Comparison of ENCODE assay signal across 8 cellular contexts in the genomic region with DNA sequence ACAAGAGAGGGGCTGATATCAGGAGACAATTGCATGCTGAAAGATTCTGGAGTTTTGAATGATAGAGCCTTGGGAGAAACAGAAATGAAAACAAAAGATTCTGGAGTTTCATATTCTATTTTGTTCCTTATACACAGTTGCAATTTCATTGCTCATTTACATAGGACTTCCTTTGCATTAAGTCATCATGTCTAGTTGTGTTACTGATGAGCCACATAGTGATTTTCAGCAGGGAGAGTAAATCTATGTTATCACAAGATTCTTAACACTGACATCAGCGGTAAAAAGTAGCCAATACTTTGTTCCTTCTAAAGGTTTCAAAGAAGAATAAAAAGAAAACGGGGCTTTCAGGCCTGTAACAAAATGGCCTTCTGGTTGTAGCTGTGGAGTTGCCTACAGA. TPM values are rescaled to one million over a fixed set of nuclear protein-coding genes. Genes with fewer than 3 reads are reported as not detected.
A peak's percentile ranks its signal among the peaks of the same experiment; 100 is the strongest.
DNase-seq lines count a peak whose midpoint lies in the region; ATAC-seq and TF ChIP-seq lines count a peak whose summit lies in the region.

No MANE protein-coding gene starts in this region.

- no peaks in the 10 kb centered on the region for H3K27me3 ChIP-seq in OCI-LY3 (ENCODE audit: low read depth, low read length)

- peak overlapping the region; percentile 23; the same call in 1 of the 2 replicates for H3K9ac ChIP-seq in OCI-LY3 (ENCODE audit: low read length)

- H3K36me3 ChIP-seq in OCI-LY3 (replicated peaks; ENCODE audit: low read depth, low read length): no peaks in the 10 kb centered on the region

- H3K27ac ChIP-seq in OCI-LY3 (ENCODE audit: low read length): peak overlapping the region; percentile 77

- no peaks in the 10 kb centered on the region for H3K9me3 ChIP-seq in OCI-LY3 (ENCODE audit: insufficient read depth, low read length)

- peaks cover 80% of the 10 kb centered on the region for H3K79me2 ChIP-seq in OCI-LY3 (ENCODE audit: low read length)

- no peak overlapping the region for H2AFZ ChIP-seq in OCI-LY3 (ENCODE audit: low read depth, low read length)

- H3K4me2 ChIP-seq in OCI-LY3 (ENCODE audit: low read length): peak overlapping the region; percentile 75

- no peaks in the 10 kb centered on the region for H3K9me3 Mint-ChIP-seq in HFFc6
- no peaks in the 10 kb centered on the region for H3K9me3 Mint-ChIP-seq in memory B cell

- ATAC-seq in GM18508 (IDR thresholded peaks at IDR 0.05; ENCODE audit: insufficient read depth, unreplicated experiment) (peak; percentile 39), memory B cell (ENCODE audit: low read depth) (peak; percentile 83)

- H4K20me1 ChIP-seq in OCI-LY3 (ENCODE audit: insufficient read depth, low read length): peaks cover 22% of the 10 kb centered on the region

- H3K4me1 ChIP-seq in OCI-LY3 (ENCODE audit: low read length): peaks cover 81% of the 10 kb centered on the region

- peak overlapping the region; percentile 80 for H3K27ac Mint-ChIP-seq in HFFc6
- H3K27ac Mint-ChIP-seq in memory B cell: peak overlapping the region; percentile 99

- H3K4me3 Mint-ChIP-seq in HFFc6 (peak overlapping the region; percentile 43; the same call in 1 of the 2 replicates), memory B cell (peak overlapping the region; percentile 92)

- no peaks in the 10 kb centered on the region; the same call in 1 of the 2 replicates for H3K36me3 Mint-ChIP-seq in HFFc6 (ENCODE audit: low read depth)
- no peaks in the 10 kb centered on the region for H3K36me3 Mint-ChIP-seq in memory B cell

- TF ChIP-seq CTCF in HFFc6 (IDR thresholded peaks at IDR 0.05) (no peak), OCI-LY3 (IDR thresholded peaks at IDR 0.05; ENCODE audit: low read depth, low read length) (no peak)

- H3K4me3 ChIP-seq in OCI-LY3 (ENCODE audit: low read length): peak overlapping the region; percentile 62

- DNase-seq in HFFc6 (peak; percentile 25), memory B cell (ENCODE audit: low spot score in 2 of 2) (peak in 1 of 2 donors; percentile 32), NCI-H345 treated with DMSO at 0.1 percent for 48 hours (lab: John Stamatoyannopoulos, UW; ENCODE audit: unreplicated experiment) (no peak), NCI-H1694 (lab: John Stamatoyannopoulos, UW) (no peak), NCI-H774 (lab: John Stamatoyannopoulos, UW) (no peak), Ammon's horn (ENCODE audit: low spot score) (no peak)

- H3K4me1 Mint-ChIP-seq in HFFc6 (ENCODE audit: low read depth) (peaks cover 53% of the 10 kb centered on the region), memory B cell (peaks cover 55% of the 10 kb centered on the region)

- H3K27me3 Mint-ChIP-seq in HFFc6 (ENCODE audit: insufficient read depth): no peaks in the 10 kb centered on the region; the same call in 1 of the 2 replicates
- no peaks in the 10 kb centered on the region for H3K27me3 Mint-ChIP-seq in memory B cell

RNA-seq across cellular contexts. Expression of a gene that starts 7.1 kb away (rescaled TPM):
- 10 to 100 TPM; 16.0 to 20.0 (median 19.4) TPM for total RNA-seq in HFFc6 (2021; fragmentation: NEBNext Ultra II Directional; extraction: Animal tissue kit (Norgen Biotek cat#: 25700))
